20 cellular contexts compared by ENCODE assay signal in genomic region chr21:43109006-43109405, GRCh38. TPM values are rescaled to one million over a fixed set of nuclear protein-coding genes. Genes with fewer than 3 reads are reported as not detected.
"Had no signal": no experiment of that assay in that cellular context is flagged by ENCODE, and none has a peak within 500 bp of the region (broad histone marks: within the 10 kb centered on the region; RNA-seq: fewer than 3 reads in every experiment).

No MANE protein-coding gene starts in this region.

RNA-seq across cellular contexts. Expression of gene CRYAA, which starts 59.8 kb away (rescaled TPM):
- total RNA-seq: activated T-helper 2 cell treated with anti-CD3 and anti-CD28 coated beads, Interferon-gamma antibody, Interleukin-2, Interleukin-4, amounts not matched to agents 10 μg/mL and 5 μg/mL and 100 μg/mL, durations not matched to agents 14 hours and 24 hours and 36 hours; adrenal gland; aorta; body of pancreas; dermis blood vessel endothelial cell; esophagus squamous epithelium; glomerular endothelial cell; heart right ventricle; kidney epithelial cell; lower leg skin; mesothelial cell of epicardium; neural crest cell; psoas muscle; sigmoid colon; T-helper 2 cell treated with Interferon-gamma antibody and Interleukin-4, amounts not matched to agents 100 ng/mL and 5 ng/mL, for 36 hours; temporal lobe; tibial nerve; urinary bladder; WTC11 had no signal
- polyA plus RNA-seq: adrenal gland, aorta, heart right ventricle, psoas muscle, sigmoid colon, small intestine, urinary bladder had no signal
